Comparison of ENCODE assay signal across 9 cellular contexts in the genomic region with DNA sequence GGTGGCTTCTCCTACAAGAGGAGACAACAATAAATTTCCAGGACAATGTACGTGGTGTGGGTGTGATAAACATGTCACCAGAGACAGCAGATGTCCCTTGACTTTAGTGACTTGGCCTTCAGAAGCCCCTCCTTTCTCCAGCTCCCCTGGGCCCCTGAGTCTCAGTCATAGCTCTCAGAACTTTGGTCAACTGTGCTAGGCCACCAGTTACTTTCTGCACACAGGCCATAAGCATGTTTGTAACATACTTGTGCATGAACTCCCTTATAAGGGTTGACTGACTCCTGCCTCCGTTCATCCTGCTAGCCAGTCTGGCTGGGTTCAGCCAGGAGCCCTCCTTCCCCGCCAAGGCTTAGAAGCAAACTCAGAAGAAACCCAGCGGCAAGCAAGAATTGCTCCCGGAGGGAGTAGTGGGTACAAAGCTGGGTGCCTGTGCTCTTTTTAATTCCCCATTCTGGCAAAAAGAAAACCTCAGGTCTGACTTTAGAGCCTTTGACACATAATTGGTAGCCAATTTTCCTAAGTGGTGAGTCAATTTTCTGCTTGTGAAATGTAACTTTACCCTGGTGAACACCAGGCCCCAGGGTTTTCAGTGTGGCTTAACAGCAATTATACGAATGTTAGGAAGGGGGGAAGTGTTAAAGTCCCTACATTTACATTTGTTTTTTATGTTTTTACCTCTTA. TPM values are rescaled to one million over a fixed set of nuclear protein-coding genes. Genes with fewer than 3 reads are reported as not detected.
DNase-seq lines count a peak whose midpoint lies in the region; ATAC-seq and FAIRE-seq lines count a peak whose summit lies in the region.
"Had no signal": no experiment of that assay in that cellular context is flagged by ENCODE, and none has a peak within 500 bp of the region (broad histone marks: within the 10 kb centered on the region; RNA-seq: fewer than 3 reads in every experiment).

No MANE protein-coding gene starts in this region.

- no peak overlapping the region for H3K9ac ChIP-seq in mucosa of rectum (ENCODE audit: low read depth in 1 of 2, low read length in 2 of 2)

- no peak overlapping the region for H3K27ac Mint-ChIP-seq in activated naive CD8-positive, alpha-beta T cell
- H3K27ac Mint-ChIP-seq: activated naive CD4-positive, alpha-beta T cell treated with anti-CD3 and anti-CD28 coated beads, Interleukin-2, amount 50 U/mL, for 24 hours had no signal

- peaks cover 7% of the 10 kb centered on the region for H3K4me1 Mint-ChIP-seq in activated naive CD8-positive, alpha-beta T cell (ENCODE audit: low read depth)

- no peak overlapping the region for H3K4me3 ChIP-seq in mucosa of rectum (ENCODE audit: low read length in 2 of 2)
- no peak overlapping the region for H3K4me3 ChIP-seq in small intestine (ENCODE audit: low read depth in 1 of 2, low read length in 2 of 2)

- FAIRE-seq in urothelium cell line (lab: Jason Lieb, UNC) (no peak), small intestine (lab: Jason Lieb, UNC) (no peak)

- intact Hi-C loops in Right ventricle myocardium inferior (cut with DNase I) (loop anchor here (2.0 kb wide), 1 partner anchor 50 kb away; no protein-coding TSS in a partner anchor), cardiac septum (cut with DNase I) (loop anchor here (5.0 kb wide), 2 partner anchors 33 to 47 kb away; a partner anchor contains a TSS)

- H3K27me3 ChIP-seq in mucosa of rectum (ENCODE audit: control insufficient read depth in 2 of 2, insufficient read depth in 2 of 2, low read length in 2 of 2) (peaks cover 6 to 22% of the 10 kb centered on the region in 2 donors), small intestine (ENCODE audit: control insufficient read depth in 2 of 2, insufficient read depth in 2 of 2, low read length in 2 of 2) (peaks cover 0 to 11% of the 10 kb centered on the region in 2 donors)

- ATAC-seq in Right ventricle myocardium inferior (peak; percentile 35), HG03280 (IDR thresholded peaks at IDR 0.05; ENCODE audit: unreplicated experiment) (peak; percentile 59)

- H3K4me1 ChIP-seq in mucosa of rectum (ENCODE audit: control insufficient read depth in 2 of 2, insufficient read depth in 2 of 2, low read length in 2 of 2) (peaks cover 0 to 2% of the 10 kb centered on the region in 2 donors), small intestine (ENCODE audit: control insufficient read depth in 2 of 2, insufficient read depth in 1 of 2, low read depth in 1 of 2, low read length in 1 of 2) (no peaks in the 10 kb centered on the region)

- H3K36me3 Mint-ChIP-seq in activated naive CD8-positive, alpha-beta T cell, result no peaks in the 10 kb centered on the region
- H3K36me3 Mint-ChIP-seq: activated naive CD4-positive, alpha-beta T cell treated with anti-CD3 and anti-CD28 coated beads, Interleukin-2, amount 50 U/mL, for 24 hours had no signal

- peak overlapping the region; percentile 14 to 60 for H3K27ac ChIP-seq in mucosa of rectum (ENCODE audit: low read depth in 2 of 2, low read length in 2 of 2)
- peak overlapping the region in 1 of 2 donors; percentile 71 for H3K27ac ChIP-seq in small intestine (ENCODE audit: low read depth in 1 of 2, low read length in 1 of 2)

- no peaks in the 10 kb centered on the region for H3K36me3 ChIP-seq in mucosa of rectum (ENCODE audit: control insufficient read depth in 2 of 2, insufficient read depth in 2 of 2, low read length in 2 of 2)
- no peaks in the 10 kb centered on the region for H3K36me3 ChIP-seq in small intestine (ENCODE audit: control insufficient read depth in 2 of 2, insufficient read depth in 2 of 2, low read length in 2 of 2)

- peaks cover 57% of the 10 kb centered on the region for H3K27me3 Mint-ChIP-seq in activated naive CD8-positive, alpha-beta T cell

- H3K9me3 ChIP-seq in mucosa of rectum (ENCODE audit: control insufficient read depth in 2 of 2, low read length in 2 of 2), result no peaks in the 10 kb centered on the region
- no peaks in the 10 kb centered on the region for H3K9me3 ChIP-seq in small intestine (ENCODE audit: control insufficient read depth, low read depth)

- peak overlapping the region; percentile 21 for H3K4me3 Mint-ChIP-seq in activated naive CD8-positive, alpha-beta T cell
- H3K4me3 Mint-ChIP-seq: activated naive CD4-positive, alpha-beta T cell treated with anti-CD3 and anti-CD28 coated beads, Interleukin-2, amount 50 U/mL, for 24 hours had no signal

- DNase-seq in Right ventricle myocardium inferior (ENCODE audit: missing footprints) (no peak), cardiac septum (ENCODE audit: low spot score) (no peak), urothelium cell line (ENCODE audit: low spot score) (no peak), NCI-H2171 (lab: John Stamatoyannopoulos, UW) (no peak), small intestine (no peak)

- no peaks in the 10 kb centered on the region for H3K9me3 Mint-ChIP-seq in activated naive CD8-positive, alpha-beta T cell (ENCODE audit: low read depth)
- H3K9me3 Mint-ChIP-seq: activated naive CD4-positive, alpha-beta T cell treated with anti-CD3 and anti-CD28 coated beads, Interleukin-2, amount 50 U/mL, for 24 hours had no signal

- WGBS in small intestine, 3 donors, result 63 to 68% (median 66%) methylated on average over 6 of the region's 6 CpGs

RNA-seq across cellular contexts. Expression of a gene that starts 49.2 kb away (rescaled TPM):
- 17.1 TPM for total RNA-seq in Right ventricle myocardium inferior
- total RNA-seq in cardiac septum, result 9.8 TPM
- 1 to 10 TPM in 1 of 3 donors, under 1 TPM in 1, not detected in 1; 0.54 to 6.2 TPM for polyA plus RNA-seq in small intestine
